Comparison of ENCODE assay signal across 8 cellular contexts in genomic region chr12:132710422-132711168, GRCh38. TPM values are rescaled to one million over a fixed set of nuclear protein-coding genes. Genes with fewer than 3 reads are reported as not detected.
DNase-seq lines count a peak whose midpoint lies in the region; ATAC-seq and TF ChIP-seq lines count a peak whose summit lies in the region.

Gene PGAM5 (plus strand): TSS chr12:132710842. CDS start chr12:132710877, 35 bp downstream.

- CTCF ChIA-PET in activated naive CD4-positive, alpha-beta T cell treated with anti-CD3 and anti-CD28 coated beads for 36 hours (lab: Charles Lee), result no interaction called here

- H3K36me3 Mint-ChIP-seq in HFFc6 (ENCODE audit: low read depth), result peaks cover 21% of the 10 kb centered on the region
- peaks cover 23% of the 10 kb centered on the region for H3K36me3 Mint-ChIP-seq in activated naive CD4-positive, alpha-beta T cell treated with anti-CD3 and anti-CD28 coated beads for 36 hours (ENCODE audit: low read depth)

- no peak for TF ChIP-seq CTCF in HFFc6 (IDR thresholded peaks at IDR 0.05)
- TF ChIP-seq CTCF in omental fat pad (IDR thresholded peaks at IDR 0.05), result no peak

- H3K27ac ChIP-seq in SK-N-MC (peak within 1 kb of the TSS; percentile 75), temporal lobe (ENCODE audit: low read depth, low read length) (peak within 1 kb of the TSS; percentile 91)

- H3K4me3 ChIP-seq in GM08714 (ENCODE audit: low read length) (peak within 1 kb of the TSS; percentile 98), SK-N-MC (peak within 1 kb of the TSS; percentile 87)

- peak; percentile 66 for DNase-seq in HFFc6
- peak; percentile 72 for DNase-seq in MV-4-11 (lab: John Stamatoyannopoulos, UW)
- no peak for DNase-seq in SK-N-MC (ENCODE audit: low read depth, low spot score)
- DNase-seq in activated naive CD4-positive, alpha-beta T cell treated with anti-CD3 and anti-CD28 coated beads for 36 hours, result peak; percentile 86
- DNase-seq in globus pallidus (ENCODE audit: low spot score), result peak; percentile 77
- DNase-seq in omental fat pad (ENCODE audit: low spot score), result no peak

- peaks cover 15% of the 10 kb centered on the region for H3K36me3 ChIP-seq in SK-N-MC (ENCODE audit: insufficient read depth, low read length)

- H3K9ac ChIP-seq in SK-N-MC (ENCODE audit: insufficient read length), result peak within 1 kb of the TSS; percentile 86

- H3K9me3 Mint-ChIP-seq in HFFc6, result no peaks in the 10 kb centered on the region
- H3K9me3 Mint-ChIP-seq in activated naive CD4-positive, alpha-beta T cell treated with anti-CD3 and anti-CD28 coated beads for 36 hours, result peaks cover 14% of the 10 kb centered on the region

- intact Hi-C loops in activated naive CD4-positive, alpha-beta T cell treated with anti-CD3 and anti-CD28 coated beads for 36 hours (cut with micrococcal nuclease), result loop anchor here (1.0 to 5.0 kb wide), 7 partner anchors 23 to 522 kb away; partner anchors contain the start of genes CHFR, GOLGA3, POLE and PXMP2

- peaks cover 9% of the 10 kb centered on the region; the same call in 1 of the 2 replicates for H3K4me1 Mint-ChIP-seq in HFFc6 (ENCODE audit: low read depth)
- H3K4me1 Mint-ChIP-seq in activated naive CD4-positive, alpha-beta T cell treated with anti-CD3 and anti-CD28 coated beads for 36 hours (ENCODE audit: low read depth), result peaks cover 27% of the 10 kb centered on the region

- ATAC-seq in omental fat pad (ENCODE audit: low FRiP score), result peak; percentile 90

- peak within 1 kb of the TSS; percentile 70 for H3K27ac Mint-ChIP-seq in HFFc6
- peak within 1 kb of the TSS; percentile 66 for H3K27ac Mint-ChIP-seq in activated naive CD4-positive, alpha-beta T cell treated with anti-CD3 and anti-CD28 coated beads for 36 hours

- no peaks in the 10 kb centered on the region for H3K27me3 Mint-ChIP-seq in HFFc6 (ENCODE audit: insufficient read depth)
- H3K27me3 Mint-ChIP-seq in activated naive CD4-positive, alpha-beta T cell treated with anti-CD3 and anti-CD28 coated beads for 36 hours (ENCODE audit: low read depth), result no peaks in the 10 kb centered on the region

- peak within 1 kb of the TSS; percentile 96 for H3K4me3 Mint-ChIP-seq in HFFc6
- peak within 1 kb of the TSS; percentile 85 for H3K4me3 Mint-ChIP-seq in activated naive CD4-positive, alpha-beta T cell treated with anti-CD3 and anti-CD28 coated beads for 36 hours

- no peaks in the 10 kb centered on the region for H3K9me3 ChIP-seq in SK-N-MC (ENCODE audit: low read depth, low read length)

RNA-seq across cellular contexts. Expression of gene PGAM5, which starts in this region (rescaled TPM):
- total RNA-seq in HFFc6 (2021; fragmentation: NEBNext Ultra II Directional; extraction: Animal tissue kit (Norgen Biotek cat#: 25700)), result 10 to 100 TPM; 33.5 to 46.0 (median 39.2) TPM
- 10 to 100 TPM; 50.1 to 55.7 TPM for total RNA-seq in activated naive CD4-positive, alpha-beta T cell treated with anti-CD3 and anti-CD28 coated beads for 36 hours
- total RNA-seq in omental fat pad (10 to 100 TPM; 15.1 to 34.2 (median 19.3) TPM), temporal lobe (15.0 TPM)

Comparison
In these comparisons a context has a peak if more than half of its experiments do, and no peak if none do; other contexts are left out.
1. DNase-seq: peak in HFFc6 (single experiment), MV-4-11 (single experiment), activated naive CD4-positive, alpha-beta T cell treated with anti-CD3 and anti-CD28 coated beads for 36 hours (single experiment) and globus pallidus (single experiment); none in SK-N-MC (single experiment) and omental fat pad (single experiment).